Comparison of ENCODE assay signal across 8 cellular contexts in the genomic region with DNA sequence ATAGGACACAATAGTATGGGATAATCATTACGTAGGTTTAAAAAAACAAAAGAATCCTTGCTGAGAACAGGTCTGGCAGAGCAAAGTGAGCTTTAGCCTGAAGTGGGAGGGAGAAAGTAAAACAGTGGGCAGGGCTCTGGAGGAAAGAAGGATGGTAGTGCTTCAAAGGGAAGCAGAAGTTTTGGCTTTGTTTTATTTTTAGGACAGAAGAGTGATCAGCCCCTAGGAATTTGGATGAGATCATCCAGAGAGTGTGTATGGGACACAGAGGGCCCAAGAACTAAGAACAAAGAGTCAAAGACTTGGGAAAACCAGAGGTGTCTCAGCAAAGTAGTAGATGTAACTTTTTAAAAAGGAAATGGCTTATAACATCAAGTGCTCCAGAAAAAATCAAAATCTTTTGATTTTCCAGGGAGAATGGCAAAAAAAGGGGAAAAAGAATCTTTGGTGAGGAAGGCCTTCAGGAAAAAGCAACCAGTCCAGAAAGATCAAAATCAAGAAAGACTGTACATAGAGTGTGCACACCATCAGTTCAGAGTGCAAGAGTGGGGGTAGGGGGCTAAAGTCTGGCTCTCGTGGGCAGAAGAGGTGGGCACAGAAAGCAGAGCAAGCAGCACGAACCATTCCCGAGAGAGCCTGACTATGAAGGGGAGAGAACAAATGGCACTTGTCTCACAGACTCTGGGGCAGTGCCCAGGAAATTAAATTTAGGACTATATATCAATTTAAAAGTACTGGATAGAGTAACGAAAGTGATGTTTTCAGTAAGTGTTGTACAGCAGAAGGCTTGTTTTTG. TPM values are rescaled to one million over a fixed set of nuclear protein-coding genes. Genes with fewer than 3 reads are reported as not detected.
DNase-seq lines count a peak whose midpoint lies in the region; ATAC-seq, FAIRE-seq and TF ChIP-seq lines count a peak whose summit lies in the region.

No MANE protein-coding gene starts in this region.

- H4K20me1 ChIP-seq in HCT116 (ENCODE audit: insufficient read depth) (peaks cover 16% of the 10 kb centered on the region), astrocyte (ENCODE audit: insufficient read depth, low read length) (peaks cover 55% of the 10 kb centered on the region), smooth muscle cell (ENCODE audit: low read depth) (peaks cover 89% of the 10 kb centered on the region)

- TF ChIP-seq POLR2A in HCT116 (IDR thresholded peaks at IDR 0.05; ENCODE audit: borderline replicate concordance, extremely low read depth, insufficient read depth, insufficient read length): no peak

- FAIRE-seq in astrocyte (lab: Jason Lieb, UNC): peak; percentile 55

- peaks cover 36% of the 10 kb centered on the region for H3K4me1 Mint-ChIP-seq in astrocyte (ENCODE audit: low read depth, unreplicated experiment)

- peak overlapping the region; percentile 12 to 39; a peak in 3 of 4 replicates for H3K4me3 ChIP-seq in HCT116 (replicated peaks in 1 of 2; ENCODE audit: low read depth in 1 of 2, low read length in 2 of 2)
- peak overlapping the region; percentile 38 for H3K4me3 ChIP-seq in astrocyte (ENCODE audit: insufficient read depth, low read depth, low read length)
- H3K4me3 ChIP-seq in smooth muscle cell: no peak overlapping the region
- no peak overlapping the region for H3K4me3 ChIP-seq in effector memory CD4-positive, alpha-beta T cell (ENCODE audit: insufficient read depth, low read depth, low read length, poor library complexity, severe bottlenecking)

- TF ChIP-seq CTCF in HCT116 (IDR thresholded peaks at IDR 0.05 in 2 of 3, conservative IDR thresholded peaks at IDR 0.05 in 1 of 3; ENCODE audit: borderline replicate concordance in 1 of 3, insufficient read depth in 1 of 3, low read depth in 2 of 3, low read length in 2 of 3) (no peak), astrocyte (IDR thresholded peaks at IDR 0.05; ENCODE audit: insufficient read depth, low read depth, low read length) (no peak), smooth muscle cell (IDR thresholded peaks at IDR 0.05; ENCODE audit: borderline replicate concordance, insufficient read depth, poor library complexity, severe bottlenecking) (no peak)

- peak; percentile 39 for DNase-seq in HCT116 (ENCODE audit: low read depth, low spot score)
- DNase-seq in astrocyte (ENCODE audit: low read depth): peak; percentile 94
- peak; percentile 25 for DNase-seq in iPS DF 19.7 (ENCODE audit: low read depth, low spot score)
- DNase-seq in smooth muscle cell (lab: John Stamatoyannopoulos, UW; ENCODE audit: unreplicated experiment): no peak
- no peak for DNase-seq in effector memory CD4-positive, alpha-beta T cell
- no peak for DNase-seq in activated T-cell treated with anti-CD3 and anti-CD28 coated beads for 4 hours

- H3K27me3 Mint-ChIP-seq in astrocyte (ENCODE audit: low read depth, unreplicated experiment): no peaks in the 10 kb centered on the region

- H3K36me3 Mint-ChIP-seq in astrocyte (ENCODE audit: low read depth, unreplicated experiment): no peaks in the 10 kb centered on the region

- POLR2A ChIA-PET in HCT116 (lab: Charles Lee): no interaction called here

- CTCF ChIA-PET in HCT116 (lab: Charles Lee): no interaction called here

- peaks cover 21% of the 10 kb centered on the region for H3F3A ChIP-seq in smooth muscle cell (ENCODE audit: low read depth)

- H3K27ac Mint-ChIP-seq in astrocyte (ENCODE audit: unreplicated experiment): peak overlapping the region; percentile 95

- H3K4me1 ChIP-seq in HCT116 (ENCODE audit: control insufficient read depth in 1 of 2, insufficient read depth in 2 of 2, low read length in 2 of 2): peaks cover 28 to 42% of the 10 kb centered on the region in 2 experiments
- peaks cover 15% of the 10 kb centered on the region for H3K4me1 ChIP-seq in astrocyte (ENCODE audit: insufficient read depth, low read length)
- H3K4me1 ChIP-seq in smooth muscle cell (ENCODE audit: low read depth): peaks cover 39% of the 10 kb centered on the region
- H3K4me1 ChIP-seq in effector memory CD4-positive, alpha-beta T cell (ENCODE audit: control insufficient read depth, insufficient read depth, low read length, poor library complexity, severe bottlenecking): peaks cover 4% of the 10 kb centered on the region

- RAD21 ChIA-PET in HCT116 (lab: Charles Lee; ENCODE audit: low non-redundant PET in 1 of 2, low total read pairs in 2 of 2, uncharacterized antibody in 2 of 2, unreplicated experiment in 2 of 2): no interaction called here

- H3K9me2 ChIP-seq in HCT116 (ENCODE audit: insufficient read depth): no peaks in the 10 kb centered on the region

- BruUV-seq in HCT116 (replicated peaks; lab: Mats Ljungman, UMichigan): no TSS peak

- peak; percentile 92 for ATAC-seq in HCT116
- no peak for ATAC-seq in GM18873 (IDR thresholded peaks at IDR 0.05; ENCODE audit: low FRiP score, unreplicated experiment)
- ATAC-seq in GM21576 (IDR thresholded peaks at IDR 0.05; ENCODE audit: unreplicated experiment): no peak

- H3K36me3 ChIP-seq in HCT116 (ENCODE audit: control insufficient read depth in 1 of 2, insufficient read depth in 2 of 2, low read length in 2 of 2): peaks cover 0 to 3% of the 10 kb centered on the region in 2 experiments; a peak in 1 of 4 replicates
- no peaks in the 10 kb centered on the region for H3K36me3 ChIP-seq in astrocyte (ENCODE audit: insufficient read depth, low read length)
- no peaks in the 10 kb centered on the region for H3K36me3 ChIP-seq in smooth muscle cell (ENCODE audit: low read depth)
- no peaks in the 10 kb centered on the region for H3K36me3 ChIP-seq in effector memory CD4-positive, alpha-beta T cell (ENCODE audit: control insufficient read depth, insufficient read depth, low read length)

- H3K27ac ChIP-seq in HCT116 (ENCODE audit: low read depth, low read length) (peak overlapping the region; percentile 88), astrocyte (ENCODE audit: low read depth, low read length) (peak overlapping the region; percentile 98), smooth muscle cell (ENCODE audit: low read depth) (peak overlapping the region; percentile 100)
- H3K27ac ChIP-seq in effector memory CD4-positive, alpha-beta T cell (ENCODE audit: insufficient read depth, low read length, poor library complexity, severe bottlenecking): no peak overlapping the region

- H3K9me3 ChIP-seq in HCT116 (ENCODE audit: control insufficient read depth in 1 of 2, insufficient read depth in 1 of 2, low read depth in 1 of 2, low read length in 2 of 2): no peaks in the 10 kb centered on the region
- no peaks in the 10 kb centered on the region for H3K9me3 ChIP-seq in astrocyte (ENCODE audit: insufficient read depth, low read depth, low read length)
- no peaks in the 10 kb centered on the region for H3K9me3 ChIP-seq in smooth muscle cell (replicated peaks; ENCODE audit: low read depth)
- H3K9me3 ChIP-seq in effector memory CD4-positive, alpha-beta T cell (ENCODE audit: control insufficient read depth, low read length): no peaks in the 10 kb centered on the region

- H2AFZ ChIP-seq in HCT116 (ENCODE audit: low read depth, low read length, poor library complexity, severe bottlenecking) (no peak overlapping the region), astrocyte (ENCODE audit: low read depth, low read length) (no peak overlapping the region), smooth muscle cell (ENCODE audit: low read depth) (peak overlapping the region; percentile 70)

- no peaks in the 10 kb centered on the region for H3K9me3 Mint-ChIP-seq in astrocyte (ENCODE audit: unreplicated experiment)

- peak overlapping the region; percentile 44 for H3K9ac ChIP-seq in HCT116 (ENCODE audit: low read length)
- peak overlapping the region; percentile 90 for H3K9ac ChIP-seq in astrocyte (ENCODE audit: low read length)
- H3K9ac ChIP-seq in smooth muscle cell (ENCODE audit: low read depth): peak overlapping the region; percentile 90

- H3K4me2 ChIP-seq in HCT116 (ENCODE audit: low read length): peak overlapping the region; percentile 71
- peak overlapping the region; percentile 84 for H3K4me2 ChIP-seq in astrocyte (ENCODE audit: low read length)
- H3K4me2 ChIP-seq in smooth muscle cell: peak overlapping the region; percentile 80

- peaks cover 89% of the 10 kb centered on the region for H3K79me2 ChIP-seq in HCT116 (ENCODE audit: insufficient read depth, low read length)
- H3K79me2 ChIP-seq in astrocyte (ENCODE audit: insufficient read depth, low read length): peaks cover 85% of the 10 kb centered on the region
- peaks cover 94% of the 10 kb centered on the region for H3K79me2 ChIP-seq in smooth muscle cell (ENCODE audit: low read depth)

- intact Hi-C loops in HCT116 (cut with micrococcal nuclease): no loop called here

- H3K4me3 Mint-ChIP-seq in astrocyte (ENCODE audit: unreplicated experiment): peak overlapping the region; percentile 61

- 40% methylated on average over 5 of the region's 5 CpGs for WGBS in smooth muscle cell (ENCODE audit: low lambda C conversion rate)

- TF ChIP-seq RAD21 in HCT116 (IDR thresholded peaks at IDR 0.05; ENCODE audit: low read depth): no peak

- H3K27me3 ChIP-seq in HCT116 (ENCODE audit: insufficient read depth, low read length) (no peaks in the 10 kb centered on the region), astrocyte (ENCODE audit: insufficient read depth, low read length) (no peaks in the 10 kb centered on the region), smooth muscle cell (ENCODE audit: low read depth) (no peaks in the 10 kb centered on the region)
- H3K27me3 ChIP-seq in effector memory CD4-positive, alpha-beta T cell (replicated peaks; ENCODE audit: control insufficient read depth, insufficient read depth, low read length, poor library complexity, severe bottlenecking): no peaks in the 10 kb centered on the region

TF ChIP-seq in HCT116, 20 proteins besides CTCF, POLR2A, EP300 and RAD21:
- TF ChIP-seq JUND (IDR thresholded peaks at IDR 0.05): 0 out of 2 replicates have a peak, but pooled peaks have one; percentile 20
- no peak for TF ChIP-seq CEBPB (IDR thresholded peaks at IDR 0.05; ENCODE audit: low read depth)
TF ChIP-seq in HCT116: peak in this region for 1.

RNA-seq across cellular contexts. Expression of a gene that starts 30.1 kb away (rescaled TPM):
- total RNA-seq in HCT116 (2021; ENCODE audit: unreplicated experiment) (137 TPM), astrocyte (138 and 148 TPM in 2 replicates), smooth muscle cell (57.1 and 69.3 TPM in 2 replicates)
- 42.2 and 55.3 TPM in 2 replicates for polyA plus RNA-seq in HCT116 (2012)
- 53.7 and 62.3 TPM in 2 replicates for polyA plus RNA-seq in smooth muscle cell

Comparison
In these comparisons a context has a peak if more than half of its experiments do, and no peak if none do; other contexts are left out.
1. DNase-seq: peak in HCT116 (single experiment), astrocyte (single experiment) and iPS DF 19.7 (single experiment); none in smooth muscle cell (single experiment), effector memory CD4-positive, alpha-beta T cell (0 of 3) and activated T-cell treated with anti-CD3 and anti-CD28 coated beads for 4 hours (single experiment).
2. H3K4me3 ChIP-seq: peak in HCT116 (2 of 2) and astrocyte (single experiment); none in smooth muscle cell (single experiment) and effector memory CD4-positive, alpha-beta T cell (single experiment).
3. Peak in every context shown above with its lines, with median percentiles within 50 percentile points of each other: H3K4me2 ChIP-seq and H3K9ac ChIP-seq.